32 cellular contexts compared by ENCODE assay signal in the genomic region with DNA sequence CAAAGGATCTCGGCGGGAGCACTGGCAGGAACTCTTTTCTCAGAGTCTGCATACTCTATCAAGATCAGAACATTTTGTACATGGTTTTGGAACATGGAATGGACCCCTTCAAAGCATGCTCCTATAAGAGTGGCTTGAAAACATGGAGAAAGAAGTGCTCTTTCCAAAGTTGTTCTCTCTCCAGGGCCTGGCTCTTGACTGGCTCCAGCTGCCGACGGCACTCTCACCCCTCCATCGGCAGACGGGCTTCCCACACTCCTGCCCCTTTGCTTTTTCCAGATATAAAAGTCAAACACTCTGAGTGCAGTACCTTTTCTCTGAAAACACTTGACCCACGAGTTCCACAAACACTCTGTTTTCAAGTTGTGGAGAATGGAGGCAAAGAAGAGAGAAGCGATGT.
"Had no signal": no experiment of that assay in that cellular context is flagged by ENCODE, and none has a peak within 500 bp of the region (broad histone marks: within the 10 kb centered on the region; RNA-seq: fewer than 3 reads in every experiment).

No MANE protein-coding gene starts in this region.

- DNase-seq: activated B cell treated with CpG ODN at 0.5 μM for 24 hours; activated CD4-positive, alpha-beta memory T cell treated with anti-CD3 and anti-CD28 coated beads for 36 hours; activated CD4-positive, alpha-beta T cell treated with anti-CD3 and anti-CD28 coated beads for 4 hours; activated CD4-positive, alpha-beta T cell treated with anti-CD3 and anti-CD28 coated beads, Interleukin-2, amount 10 ng/mL, durations not matched to agents 24 days and 14 days; activated CD4-positive, alpha-beta T cell treated with anti-CD3 and anti-CD28 coated beads, Interleukin-2, amount 50 U/mL, for 1 hour; activated CD4-positive, alpha-beta T cell treated with anti-CD3 and anti-CD28 coated beads, Interleukin-2, amount 50 U/mL, for 4 hours; activated CD4-positive, CD25-positive, alpha-beta regulatory T cell treated with anti-CD3 and anti-CD28 coated beads, Interleukin-2, amount 50 U/mL, for 72 hours; activated CD8-positive, alpha-beta memory T cell treated with anti-CD3 and anti-CD28 coated beads, Interleukin-2, amount 50 U/mL, for 4 hours; activated CD8-positive, alpha-beta T cell treated with anti-CD3 and anti-CD28 coated beads for 36 hours; activated effector memory CD4-positive, alpha-beta T cell treated with anti-CD3 and anti-CD28 coated beads, Interleukin-2, amount 50 U/mL, for 16 hours; activated gamma-delta T cell treated with Interleukin-2 at 50 U/mL for 16 hours; activated naive CD4-positive, alpha-beta T cell; activated naive CD4-positive, alpha-beta T cell treated with anti-CD3 and anti-CD28 coated beads for 36 hours; activated naive CD4-positive, alpha-beta T cell treated with anti-CD3 and anti-CD28 coated beads, Interleukin-2, amount 50 U/mL, for 16 hours; activated naive CD8-positive, alpha-beta T cell treated with anti-CD3 and anti-CD28 coated beads for 36 hours; activated T-cell treated with anti-CD3 and anti-CD28 coated beads for 4 hours; activated T-cell treated with anti-CD3 and anti-CD28 coated beads, Interleukin-2, amount 50 U/mL, for 1 hour; activated T-cell treated with anti-CD3 and anti-CD28 coated beads, Interleukin-2, amount 50 U/mL, for 4 hours; activated T-cell treated with anti-CD3 and anti-CD28 coated beads, Interleukin-2, amount 50 U/mL, for 72 hours; adrenal gland; amniotic stem cell; aorta; body of pancreas; brain microvascular endothelial cell; central memory CD4-positive, alpha-beta T cell; T-helper 1 cell; T-helper 2 cell; T-helper 9 cell had no signal

- H3K4me1 ChIP-seq: adrenal gland, body of pancreas, breast epithelium had no signal

- H3K36me3 ChIP-seq: adrenal gland, brain microvascular endothelial cell, breast epithelium had no signal

- ATAC-seq: activated CD8-positive, alpha-beta T cell treated with anti-CD3 and anti-CD28 coated beads for 36 hours; activated naive CD4-positive, alpha-beta T cell treated with anti-CD3 and anti-CD28 coated beads, Interleukin-2, amount 50 U/mL, for 72 hours; activated T-cell treated with anti-CD3 and anti-CD28 coated beads, Interleukin-2, amount 50 U/mL, for 4 hours; activated T-cell treated with anti-CD3 and anti-CD28 coated beads, Interleukin-2, amount 50 U/mL, for 72 hours; activated T-helper 17 cell treated with anti-CD3 and anti-CD28 coated beads, Interleukin-2, amount 50 U/mL, for 72 hours; body of pancreas had no signal

- H3K27ac ChIP-seq: adrenal gland, body of pancreas, brain microvascular endothelial cell, breast epithelium, VCaP had no signal

- H3K4me3 ChIP-seq: adrenal gland, body of pancreas, breast epithelium had no signal

- H3K27me3 ChIP-seq: body of pancreas, brain microvascular endothelial cell had no signal

- H3K9me3 ChIP-seq: adrenal gland, body of pancreas had no signal
